1 cellular context compared by ENCODE assay signal in the genomic region with DNA sequence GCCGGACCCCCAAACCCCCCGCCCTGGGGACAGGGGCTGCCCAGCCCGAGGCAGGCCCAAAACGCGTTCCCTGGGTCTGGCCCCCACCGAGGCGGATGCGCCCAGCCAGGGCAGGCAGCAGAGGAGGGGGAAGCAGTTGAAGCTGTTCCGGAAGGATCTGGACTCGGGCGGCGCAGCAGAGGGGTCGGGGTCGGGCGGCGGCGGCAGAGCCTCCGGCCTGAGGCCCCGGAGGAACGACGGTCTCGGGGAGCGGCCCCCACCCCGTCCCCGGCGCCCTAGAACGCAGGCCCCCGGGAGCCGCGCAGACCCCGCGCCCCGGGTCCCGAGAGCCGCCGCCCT.
TF ChIP-seq lines count a peak whose summit lies in the region.

No MANE protein-coding gene starts in this region.

TF ChIP-seq in endothelial cell of umbilical vein, 7 proteins besides CTCF, POLR2A, EP300 and RAD21:
- TF ChIP-seq JUN (IDR thresholded peaks at IDR 0.05; ENCODE audit: borderline replicate concordance, insufficient read depth, insufficient read length, low read depth): no peak
- TF ChIP-seq, protein P1, sequence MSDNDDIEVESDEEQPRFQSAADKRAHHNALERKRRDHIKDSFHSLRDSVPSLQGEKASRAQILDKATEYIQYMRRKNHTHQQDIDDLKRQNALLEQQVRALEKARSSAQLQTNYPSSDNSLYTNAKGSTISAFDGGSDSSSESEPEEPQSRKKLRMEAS (IDR thresholded peaks at IDR 0.05; ENCODE audit: insufficient read depth, insufficient read length): no peak
- TF ChIP-seq MYC (IDR thresholded peaks at IDR 0.05; ENCODE audit: low read depth, low read length): no peak
- TF ChIP-seq EZH2 (IDR thresholded peaks at IDR 0.05; ENCODE audit: borderline replicate concordance, low read depth, low read length, severe bottlenecking): no peak
- TF ChIP-seq POLR2AphosphoS5 (IDR thresholded peaks at IDR 0.05; ENCODE audit: insufficient read depth, low read depth, low read length): no peak
- TF ChIP-seq GATA2 (IDR thresholded peaks at IDR 0.05; ENCODE audit: insufficient read depth, insufficient read length, low read depth, low read length): no peak
TF ChIP-seq in endothelial cell of umbilical vein: peak in this region for 0.
